In genomic region chr16:4866586-4866985, GRCh38 we compare ENCODE assay signal across 20 cellular contexts.
"Had no signal": no experiment of that assay in that cellular context is flagged by ENCODE, and none has a peak within 500 bp of the region (broad histone marks: within the 10 kb centered on the region; RNA-seq: fewer than 3 reads in every experiment).

No MANE protein-coding gene starts in this region.

- H3K27ac ChIP-seq: foreskin keratinocyte, left ventricle myocardium inferior, lower lobe of right lung, right atrium auricular region, sigmoid colon, skin epidermis, stomach, thoracic aorta, transverse colon had no signal

- H3K27me3 Mint-ChIP-seq: dendritic cell treated with granulocyte-macrophage colony-stimulating factor and Interleukin-4, amounts not matched to agents 40 ng/mL and 50 ng/mL, for 4 days; memory B cell; natural killer cell treated with Interleukin-12 subunit alpha and Interleukin-12 subunit beta and Interleukin-15 and Interleukin-18, amount 100 ng/mL, for 72 hours had no signal

- H3K27ac Mint-ChIP-seq: dendritic cell treated with granulocyte-macrophage colony-stimulating factor and Interleukin-4, amounts not matched to agents 40 ng/mL and 50 ng/mL, for 4 days; memory B cell; natural killer cell treated with Interleukin-12 subunit alpha and Interleukin-12 subunit beta and Interleukin-15 and Interleukin-18, amount 100 ng/mL, for 72 hours had no signal

- H3K4me3 ChIP-seq: left ventricle myocardium inferior, lower lobe of right lung, right atrium auricular region, sigmoid colon, skin epidermis, stomach, thoracic aorta, transverse colon had no signal

- H3K27me3 ChIP-seq: foreskin keratinocyte, right atrium auricular region, sigmoid colon, stomach, transverse colon had no signal

- H3K4me1 ChIP-seq: foreskin keratinocyte had no signal

- H3K9me3 Mint-ChIP-seq: dendritic cell treated with granulocyte-macrophage colony-stimulating factor and Interleukin-4, amounts not matched to agents 40 ng/mL and 50 ng/mL, for 4 days; immature natural killer cell; memory B cell; natural killer cell treated with Interleukin-12 subunit alpha and Interleukin-12 subunit beta and Interleukin-15 and Interleukin-18, amount 100 ng/mL, for 72 hours had no signal

- H3K4me3 Mint-ChIP-seq: dendritic cell treated with granulocyte-macrophage colony-stimulating factor and Interleukin-4, amounts not matched to agents 40 ng/mL and 50 ng/mL, for 4 days; immature natural killer cell; memory B cell; natural killer cell treated with Interleukin-12 subunit alpha and Interleukin-12 subunit beta and Interleukin-15 and Interleukin-18, amount 100 ng/mL, for 72 hours had no signal

- H3K36me3 Mint-ChIP-seq: natural killer cell treated with Interleukin-12 subunit alpha and Interleukin-12 subunit beta and Interleukin-15 and Interleukin-18, amount 100 ng/mL, for 72 hours had no signal

- H3K9me3 ChIP-seq: left ventricle myocardium inferior, lower lobe of right lung, right atrium auricular region, sigmoid colon, stomach, thoracic aorta, transverse colon had no signal

- DNase-seq: erythroblast; foreskin keratinocyte; immature natural killer cell; left cardiac atrium; left ventricle myocardium inferior; lower lobe of right lung; midbrain; sigmoid colon; stimulated activated CD4-positive, alpha-beta T cell treated with anti-CD3 and anti-CD28 coated beads, Interleukin-2, amount 100 ng/mL, for 24 hours; stimulated activated CD4-positive, alpha-beta T cell treated with anti-CD3 and anti-CD28 coated beads, Interleukin-4, amount 100 ng/mL, for 4 hours; stimulated activated naive CD4-positive, alpha-beta T cell; stomach; substantia nigra; transverse colon had no signal

- ATAC-seq: foreskin keratinocyte; left cardiac atrium; lower lobe of right lung; natural killer cell treated with Interleukin-12 subunit alpha and Interleukin-12 subunit beta and Interleukin-15 and Interleukin-18, amount 100 ng/mL, for 72 hours had no signal
